ENCODE assay signal across 22 cellular contexts in the genomic region with DNA sequence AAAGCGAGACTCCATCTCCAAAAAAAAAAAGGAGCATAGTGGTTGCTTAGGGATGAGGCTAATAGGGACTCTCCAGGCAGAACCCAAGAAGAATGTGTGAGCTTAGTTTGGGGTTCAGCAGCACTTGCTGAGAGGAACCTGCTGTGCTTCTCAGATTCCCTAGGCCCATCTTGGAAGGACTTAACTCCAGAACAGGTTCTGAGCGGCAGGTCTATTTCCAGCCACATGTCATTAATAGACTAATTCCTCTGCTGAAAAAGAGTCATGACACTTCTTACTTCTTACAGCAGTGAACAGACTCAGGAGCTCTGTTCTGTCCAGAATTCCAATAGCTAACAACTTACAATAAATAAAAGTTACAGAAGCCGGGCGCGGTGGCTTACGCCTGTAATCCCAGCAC. TPM values are rescaled to one million over a fixed set of nuclear protein-coding genes. Genes with fewer than 3 reads are reported as not detected.
DNase-seq lines count a peak whose midpoint lies in the region; ATAC-seq and TF ChIP-seq lines count a peak whose summit lies in the region.
"Had no signal": no experiment of that assay in that cellular context is flagged by ENCODE, and none has a peak within 500 bp of the region (broad histone marks: within the 10 kb centered on the region; RNA-seq: fewer than 3 reads in every experiment).

No MANE protein-coding gene starts in this region.

- in situ Hi-C loops in gastrocnemius medialis (cut with MboI; ENCODE audit: low sequenced_read_pairs in 4 of 4): no loop called here

- H2BK120ac ChIP-seq in mesenchymal stem cell (ENCODE audit: low read depth, low read length): no peak overlapping the region

- POLR2A ChIA-PET in CD4-positive, alpha-beta T cell (lab: Charles Lee): interaction anchor here (1.4 kb wide), 1 partner anchor 22 kb away, joined by 5 read pairs; a partner anchor contains a TSS

- H2BK5ac ChIP-seq in mesenchymal stem cell (ENCODE audit: low read depth, low read length, poor library complexity, severe bottlenecking): no peak overlapping the region

- no peak overlapping the region for H3K18ac ChIP-seq in mesenchymal stem cell (ENCODE audit: low read depth in 1 of 2, low read length in 2 of 2)

- H2BK15ac ChIP-seq in mesenchymal stem cell (ENCODE audit: low read depth, poor library complexity, severe bottlenecking): no peak overlapping the region

- H3K23ac ChIP-seq in mesenchymal stem cell (ENCODE audit: low read length in 2 of 2): no peak overlapping the region

- H3K4me2 ChIP-seq in mesenchymal stem cell (ENCODE audit: low read length, poor library complexity, severe bottlenecking): no peak overlapping the region

- peaks cover 2% of the 10 kb centered on the region for H3K4me1 ChIP-seq in RWPE2 (ENCODE audit: insufficient read depth, poor library complexity, severe bottlenecking)
- peaks cover 1% of the 10 kb centered on the region for H3K4me1 ChIP-seq in mesenchymal stem cell (ENCODE audit: control insufficient read depth, insufficient read depth, low read depth, low read length)
- peaks cover 47 to 54% of the 10 kb centered on the region in 2 donors for H3K4me1 ChIP-seq in gastrocnemius medialis
- H3K4me1 ChIP-seq: SJCRH30 had no signal

- peak overlapping the region; percentile 37 for H3K27ac Mint-ChIP-seq in CD4-positive, alpha-beta T cell

- DNase-seq in CD4-positive, alpha-beta T cell: no peak
- no peak for DNase-seq in RWPE2 (ENCODE audit: low spot score)
- DNase-seq in mesenchymal stem cell: no peak
- DNase-seq in gastrocnemius medialis: no peak
- DNase-seq in DMS114 treated with DMSO at 0.1 percent for 48 hours (lab: John Stamatoyannopoulos, UW; ENCODE audit: unreplicated experiment): no peak
- DNase-seq in NCI-H2227 (lab: John Stamatoyannopoulos, UW; ENCODE audit: unreplicated experiment): no peak
- DNase-seq: Calu3, DMS153, H7, Karpas-422, NCI-H1105, NCI-H1436 treated with DMSO at 0.1 percent for 48 hours, NCI-H187 treated with DMSO at 0.1 percent for 48 hours, NCI-H2107, NCI-H446 treated with DMSO at 0.1 percent for 48 hours, NCI-H526 treated with DMSO at 0.1 percent for 48 hours, OCI-M1, Peyer's patch, SJCRH30 had no signal

- H3K9me3 Mint-ChIP-seq in CD4-positive, alpha-beta T cell: no peaks in the 10 kb centered on the region

- H3K27me3 Mint-ChIP-seq in CD4-positive, alpha-beta T cell: no peaks in the 10 kb centered on the region

- H3K36me3 ChIP-seq in RWPE2 (ENCODE audit: low read depth): peaks cover 25% of the 10 kb centered on the region
- H3K36me3 ChIP-seq in mesenchymal stem cell (ENCODE audit: control insufficient read depth in 1 of 2, insufficient read depth in 2 of 2, low read depth in 1 of 2, low read length in 2 of 2): peaks cover 6 to 7% of the 10 kb centered on the region in 2 experiments
- H3K36me3 ChIP-seq in gastrocnemius medialis: peaks cover 0 to under 1% of the 10 kb centered on the region in 2 donors

- no peak overlapping the region for H2AFZ ChIP-seq in mesenchymal stem cell (ENCODE audit: low read depth, low read length)

- H3K36me3 Mint-ChIP-seq in CD4-positive, alpha-beta T cell (ENCODE audit: low read depth): peaks cover 42% of the 10 kb centered on the region

- TF ChIP-seq CTCF in CD4-positive, alpha-beta T cell (IDR thresholded peaks at IDR 0.05): no peak
- TF ChIP-seq CTCF in RWPE2 (IDR thresholded peaks at IDR 0.05; ENCODE audit: poor library complexity, severe bottlenecking) (no peak), gastrocnemius medialis (IDR thresholded peaks at IDR 0.05 in 4 of 5, conservative IDR thresholded peaks at IDR 0.05 in 1 of 5) (no peak)

- no peak overlapping the region for H2AK5ac ChIP-seq in mesenchymal stem cell (ENCODE audit: low read length, severe bottlenecking)

- H3K9me3 ChIP-seq in CD4-positive, alpha-beta T cell (ENCODE audit: control insufficient read depth, low read length): no peaks in the 10 kb centered on the region
- H3K9me3 ChIP-seq in RWPE2 (ENCODE audit: severe bottlenecking) (no peaks in the 10 kb centered on the region), mesenchymal stem cell (ENCODE audit: control insufficient read depth, low read length) (no peaks in the 10 kb centered on the region), gastrocnemius medialis (no peaks in the 10 kb centered on the region)
- H3K9me3 ChIP-seq: Peyer's patch had no signal

- H2BK12ac ChIP-seq in mesenchymal stem cell (ENCODE audit: low read length in 2 of 2): no peak overlapping the region

- no peak overlapping the region for H3K27ac ChIP-seq in CD4-positive, alpha-beta T cell (ENCODE audit: low read depth, low read length)
- H3K27ac ChIP-seq in RWPE2 (ENCODE audit: poor library complexity, severe bottlenecking) (peak overlapping the region; percentile 32), mesenchymal stem cell (ENCODE audit: low read length, poor library complexity, severe bottlenecking) (no peak overlapping the region), gastrocnemius medialis (peak overlapping the region; percentile 15 to 75 (median 59))
- H3K27ac ChIP-seq: C4-2B, Peyer's patch, SJCRH30 had no signal

- H3K9ac ChIP-seq in mesenchymal stem cell (ENCODE audit: low read length): no peak overlapping the region

- CTCF ChIA-PET in CD4-positive, alpha-beta T cell (lab: Charles Lee): interaction anchor here (1.7 to 1.8 kb wide), 2 partner anchors 26 to 49 kb away, joined by 5 to 6 read pairs; a partner anchor contains a TSS

- no peak overlapping the region for H4K91ac ChIP-seq in mesenchymal stem cell (ENCODE audit: low read length)

- no peak overlapping the region for H3K4me3 ChIP-seq in RWPE2 (ENCODE audit: severe bottlenecking)
- H3K4me3 ChIP-seq in mesenchymal stem cell (ENCODE audit: insufficient read depth in 1 of 2, low read depth in 1 of 2, low read length in 2 of 2): no peak overlapping the region
- no peak overlapping the region for H3K4me3 ChIP-seq in gastrocnemius medialis
- H3K4me3 ChIP-seq: Peyer's patch, SJCRH30 had no signal

- no peak overlapping the region for H3K4ac ChIP-seq in mesenchymal stem cell (ENCODE audit: low read depth in 1 of 2, low read length in 2 of 2)

- no peak for TF ChIP-seq POLR2A in gastrocnemius medialis (IDR thresholded peaks at IDR 0.05)

- no peaks in the 10 kb centered on the region for H3K79me1 ChIP-seq in mesenchymal stem cell (replicated peaks; ENCODE audit: low read length, poor library complexity, severe bottlenecking)

- peaks cover 51% of the 10 kb centered on the region for H3K4me1 Mint-ChIP-seq in CD4-positive, alpha-beta T cell (ENCODE audit: low read depth)

- no peak overlapping the region for H3K4me3 Mint-ChIP-seq in CD4-positive, alpha-beta T cell

- ATAC-seq in CD4-positive, alpha-beta T cell (ENCODE audit: poor library complexity): no peak
- ATAC-seq in RWPE2 (ENCODE audit: low read depth) (no peak), gastrocnemius medialis (peak; percentile 71 to 76), GM21737 (IDR thresholded peaks at IDR 0.05; ENCODE audit: unreplicated experiment) (no peak)
- ATAC-seq: SK-N-SH treated with all-trans-retinoic acid at 6 μM for 48 hours had no signal

- intact Hi-C loops in CD4-positive, alpha-beta T cell (cut with DNase I, micrococcal nuclease): loop anchor here in 1 of 2 experiments (1.0 kb wide), 1 partner anchor 12 kb away; no protein-coding TSS in a partner anchor
- intact Hi-C loops in gastrocnemius medialis (cut with DNase I; ENCODE audit: low total_unique reads): no loop called here

- no peak overlapping the region for H3K14ac ChIP-seq in mesenchymal stem cell (ENCODE audit: low read length in 2 of 2)

- peak overlapping the region; percentile 13 for H4K8ac ChIP-seq in mesenchymal stem cell (ENCODE audit: low read length)

- H3K27me3 ChIP-seq in CD4-positive, alpha-beta T cell (ENCODE audit: control insufficient read depth, insufficient read depth, low read length): no peaks in the 10 kb centered on the region
- H3K27me3 ChIP-seq in RWPE2 (ENCODE audit: insufficient read depth, poor library complexity, severe bottlenecking): no peaks in the 10 kb centered on the region
- no peaks in the 10 kb centered on the region for H3K27me3 ChIP-seq in mesenchymal stem cell (ENCODE audit: control insufficient read depth in 1 of 2, insufficient read depth in 1 of 2, low read length in 2 of 2)
- no peaks in the 10 kb centered on the region for H3K27me3 ChIP-seq in gastrocnemius medialis
- H3K27me3 ChIP-seq: Peyer's patch, SJCRH30 had no signal

- WGBS in mesenchymal stem cell: 100% methylated on average over 6 of the region's 6 CpGs

RNA-seq across cellular contexts. Expression of a gene that starts 22.5 kb away (rescaled TPM):
- 100 to 1,000 TPM; 256 to 271 TPM for total RNA-seq in CD4-positive, alpha-beta T cell
- 552 TPM for polyA plus RNA-seq in mesenchymal stem cell (2013, experiment 1 of 2)
- polyA plus RNA-seq in mesenchymal stem cell (2013, experiment 2 of 2): 568 TPM
- total RNA-seq in gastrocnemius medialis: 100 to 1,000 TPM; 244 to 411 (median 282) TPM

RNA-seq across cellular contexts. Expression of a gene that starts 22.9 kb away (rescaled TPM):
- 10 to 100 TPM; 21.4 to 22.0 TPM for total RNA-seq in CD4-positive, alpha-beta T cell
- polyA plus RNA-seq in mesenchymal stem cell (2013, experiment 1 of 2): 12.8 TPM
- polyA plus RNA-seq in mesenchymal stem cell (2013, experiment 2 of 2): 13.2 TPM
- 10 to 100 TPM; 12.0 to 25.8 (median 15.1) TPM for total RNA-seq in gastrocnemius medialis

RNA-seq across cellular contexts. Expression of a gene that starts 31.1 kb away (rescaled TPM):
- total RNA-seq in CD4-positive, alpha-beta T cell: 10 to 100 TPM; 20.8 to 22.9 TPM
- 356 TPM for polyA plus RNA-seq in mesenchymal stem cell (2013, experiment 1 of 2)
- 358 TPM for polyA plus RNA-seq in mesenchymal stem cell (2013, experiment 2 of 2)
- 100 to 1,000 TPM in 3 of 4 donors, 10 to 100 TPM in 1; 75.2 to 157 (median 123) TPM for total RNA-seq in gastrocnemius medialis

RNA-seq across cellular contexts. Expression of a gene that starts 33.0 kb away (rescaled TPM):
- 10 to 100 TPM; 10.5 to 12.7 TPM for total RNA-seq in CD4-positive, alpha-beta T cell
- 4.1 TPM for polyA plus RNA-seq in mesenchymal stem cell (2013, experiment 1 of 2)
- polyA plus RNA-seq in mesenchymal stem cell (2013, experiment 2 of 2): 3.9 TPM
- total RNA-seq in gastrocnemius medialis: 1 to 10 TPM in 2 of 4 donors, under 1 TPM in 1, not detected in 1; 0.52 to 1.3 (median 1.1) TPM

RNA-seq across cellular contexts. Expression of a gene that starts 39.8 kb away (rescaled TPM):
- 10 to 100 TPM; 25.0 to 25.1 TPM for total RNA-seq in CD4-positive, alpha-beta T cell
- polyA plus RNA-seq in mesenchymal stem cell (2013, experiment 1 of 2): 13.1 TPM
- 13.2 TPM for polyA plus RNA-seq in mesenchymal stem cell (2013, experiment 2 of 2)
- 1 to 10 TPM; 1.9 to 7.0 (median 3.8) TPM for total RNA-seq in gastrocnemius medialis

Comparison
In these comparisons a context has a peak if more than half of its experiments do, and no peak if none do; other contexts are left out.
1. ATAC-seq: peak in gastrocnemius medialis (2 of 2); none in CD4-positive, alpha-beta T cell (single experiment), RWPE2 (single experiment) and GM21737 (single experiment).
2. H3K27ac ChIP-seq: peak in RWPE2 (single experiment) and gastrocnemius medialis (4 of 4); none in CD4-positive, alpha-beta T cell (single experiment) and mesenchymal stem cell (single experiment).